Comparison of ENCODE assay signal across 8 cellular contexts in genomic region chr3:185283374-185283935, GRCh38. TPM values are rescaled to one million over a fixed set of nuclear protein-coding genes. Genes with fewer than 3 reads are reported as not detected.
DNase-seq lines count a peak whose midpoint lies in the region; TF ChIP-seq lines count a peak whose summit lies in the region.

No MANE protein-coding gene starts in this region.

- peaks cover 24% of the 10 kb centered on the region for H3K79me2 ChIP-seq in neural progenitor cell (ENCODE audit: low read depth)

- H3K4me1 Mint-ChIP-seq in Caco-2 (ENCODE audit: low read depth, unreplicated experiment) (no peaks in the 10 kb centered on the region), neural progenitor cell (no peaks in the 10 kb centered on the region)

- DNase-seq in Caco-2 (no peak), NCI-H226 (peak; percentile 9), neural progenitor cell (ENCODE audit: low spot score) (no peak), NCI-H1092 treated with DMSO at 0.1 percent for 48 hours (lab: John Stamatoyannopoulos, UW) (no peak), AG20443 (ENCODE audit: low spot score) (no peak), C1 segment of cervical spinal cord (lab: John Stamatoyannopoulos, UW) (no peak), midbrain (lab: John Stamatoyannopoulos, UW) (no peak)

- H3K4me3 Mint-ChIP-seq in Caco-2 (ENCODE audit: unreplicated experiment): peak overlapping the region; percentile 95
- H3K4me3 Mint-ChIP-seq in neural progenitor cell: peak overlapping the region; percentile 84

- H3K27ac Mint-ChIP-seq in Caco-2 (ENCODE audit: unreplicated experiment) (peak overlapping the region; percentile 95), neural progenitor cell (no peak overlapping the region)

- no peak for TF ChIP-seq CTCF in Caco-2 (IDR thresholded peaks at IDR 0.05; ENCODE audit: insufficient read depth in 1 of 2, low read depth in 1 of 2, low read length in 1 of 2, severe bottlenecking in 1 of 2, unreplicated experiment in 1 of 2)
- TF ChIP-seq CTCF in neural progenitor cell (IDR thresholded peaks at IDR 0.05): no peak

- CTCF ChIA-PET in Caco-2 (lab: Charles Lee): no interaction called here

- H3K27ac ChIP-seq in ectodermal cell (ENCODE audit: insufficient read depth, low read depth, low read length, poor library complexity, severe bottlenecking) (no peak overlapping the region), neural progenitor cell (no peak overlapping the region)

- H3K36me3 Mint-ChIP-seq in Caco-2 (ENCODE audit: insufficient read depth, unreplicated experiment) (peaks cover 10% of the 10 kb centered on the region), neural progenitor cell (no peaks in the 10 kb centered on the region)

- H4K20me1 ChIP-seq in neural progenitor cell (ENCODE audit: low read depth): no peaks in the 10 kb centered on the region

- peaks cover 9% of the 10 kb centered on the region for H3F3A ChIP-seq in neural progenitor cell (ENCODE audit: low read depth)

- H3K9ac ChIP-seq in neural progenitor cell: peak overlapping the region; percentile 24

- H3K36me3 ChIP-seq in Caco-2 (ENCODE audit: control insufficient read depth, insufficient read depth, low read length) (no peaks in the 10 kb centered on the region), ectodermal cell (ENCODE audit: control insufficient read depth, insufficient read depth, low read length) (no peaks in the 10 kb centered on the region), neural progenitor cell (no peaks in the 10 kb centered on the region)

- H3K4me1 ChIP-seq in Caco-2 (no peaks in the 10 kb centered on the region), ectodermal cell (ENCODE audit: control insufficient read depth, insufficient read depth, low read length) (no peaks in the 10 kb centered on the region), neural progenitor cell (peaks cover 3% of the 10 kb centered on the region)

- peak overlapping the region; percentile 57 for H3K4me3 ChIP-seq in Caco-2 (ENCODE audit: low read depth, low read length)
- H3K4me3 ChIP-seq in ectodermal cell (ENCODE audit: insufficient read depth, low read depth, low read length): peak overlapping the region; percentile 75
- peak overlapping the region; percentile 58 for H3K4me3 ChIP-seq in neural progenitor cell

- BruUV-seq in Caco-2 (replicated peaks; lab: Mats Ljungman, UMichigan): TSS peak; percentile 88

- H3K4me2 ChIP-seq in neural progenitor cell: peak overlapping the region; percentile 80

- no peaks in the 10 kb centered on the region for H3K9me3 Mint-ChIP-seq in Caco-2 (ENCODE audit: unreplicated experiment)
- H3K9me3 Mint-ChIP-seq in neural progenitor cell: no peaks in the 10 kb centered on the region

- H3K27me3 ChIP-seq in Caco-2 (replicated peaks; ENCODE audit: control insufficient read depth, insufficient read depth, low read length): no peaks in the 10 kb centered on the region
- peaks cover 4% of the 10 kb centered on the region for H3K27me3 ChIP-seq in ectodermal cell (ENCODE audit: control insufficient read depth, insufficient read depth, low read length, poor library complexity, severe bottlenecking)
- H3K27me3 ChIP-seq in neural progenitor cell: peaks cover 10% of the 10 kb centered on the region

- WGBS in ectodermal cell, 2 experiments: 72 to 73% methylated on average over 9 of the region's 9 CpGs

- H3K9me3 ChIP-seq in Caco-2: no peaks in the 10 kb centered on the region
- no peaks in the 10 kb centered on the region for H3K9me3 ChIP-seq in ectodermal cell (ENCODE audit: control insufficient read depth, low read length)
- no peaks in the 10 kb centered on the region for H3K9me3 ChIP-seq in neural progenitor cell (ENCODE audit: low read depth)

- no peaks in the 10 kb centered on the region for H3K27me3 Mint-ChIP-seq in Caco-2 (ENCODE audit: insufficient read depth, unreplicated experiment)
- peaks cover 4% of the 10 kb centered on the region for H3K27me3 Mint-ChIP-seq in neural progenitor cell (ENCODE audit: insufficient read depth, low read depth)

- POLR2A ChIA-PET in Caco-2 (lab: Charles Lee): no interaction called here

- H2AFZ ChIP-seq in neural progenitor cell (replicated peaks): peak overlapping the region; percentile 84

- intact Hi-C loops in Caco-2 (cut with micrococcal nuclease; ENCODE audit: unreplicated experiment): no loop called here

RNA-seq across cellular contexts. Expression of gene EHHADH, which starts 29.6 kb away (rescaled TPM):
- total RNA-seq in Caco-2 (2022) (24.9 and 25.0 TPM in 2 replicates), neural progenitor cell (ENCODE audit: low replicate concordance) (3.6 and 3.7 TPM in 2 replicates)
- polyA plus RNA-seq in ectodermal cell (2013, experiment 1 of 4): 3.6 TPM
- 4.8 TPM for polyA plus RNA-seq in ectodermal cell (2013, experiment 2 of 4)
- 2.9 TPM for polyA plus RNA-seq in ectodermal cell (2013, experiment 3 of 4)
- 2.8 TPM for polyA plus RNA-seq in ectodermal cell (2013, experiment 4 of 4)
